8 cellular contexts compared by ENCODE assay signal in the genomic region with DNA sequence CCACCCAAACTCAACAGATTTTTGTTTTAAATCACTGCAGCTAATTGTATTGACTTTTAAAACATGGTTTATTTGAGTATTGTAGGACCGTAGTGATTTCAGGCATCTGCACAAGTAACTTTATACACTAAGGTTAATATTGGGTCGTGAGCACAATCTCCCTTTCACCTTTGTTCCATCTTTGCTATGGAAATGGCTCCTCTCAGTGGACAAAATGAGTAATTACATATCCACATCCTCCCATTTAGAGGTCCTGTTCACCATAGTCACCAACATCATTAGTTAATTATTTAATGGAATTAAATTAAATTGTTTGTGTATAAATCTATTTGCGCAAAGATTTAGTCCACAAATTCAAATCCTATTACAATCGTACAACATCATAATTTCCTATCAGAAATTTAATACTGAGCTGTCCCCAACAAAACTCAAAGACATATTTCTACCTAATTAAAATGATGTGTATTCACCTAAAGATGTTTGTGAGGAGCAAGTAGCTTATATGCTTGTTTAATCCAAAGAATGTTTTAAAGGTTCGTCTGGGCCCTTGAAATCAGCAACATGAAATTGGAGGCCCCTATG.
DNase-seq lines count a peak whose midpoint lies in the region; ATAC-seq, FAIRE-seq and TF ChIP-seq lines count a peak whose summit lies in the region.

No MANE protein-coding gene starts in this region.

- TF ChIP-seq POLR2A in Peyer's patch (IDR thresholded peaks at IDR 0.05): no peak

- peak; percentile 53 for DNase-seq in NCI-H510A treated with DMSO at 0.1 percent for 48 hours (lab: John Stamatoyannopoulos, UW)
- no peak for DNase-seq in NCI-H510A (lab: John Stamatoyannopoulos, UW)
- DNase-seq in HPDE6-E6E7 (ENCODE audit: extremely low spot score): peak; percentile 20
- DNase-seq in Peyer's patch: no peak
- peak; percentile 75 for DNase-seq in midbrain (lab: John Stamatoyannopoulos, UW)
- DNase-seq in stimulated activated naive CD8-positive, alpha-beta T cell treated with anti-CD3 and anti-CD28 coated beads, Interleukin-15, Interleukin-2, amounts not matched to agents 100 U/mL and 50 U/mL, for 24 hours: no peak
- DNase-seq in HK-2 (ENCODE audit: unreplicated experiment): no peak

- no peak overlapping the region for H3K27ac ChIP-seq in Peyer's patch

- peak in 5 of 6 experiments; percentile 55 to 95 (median 82) for TF ChIP-seq CTCF in Peyer's patch (IDR thresholded peaks at IDR 0.05)

- no peak overlapping the region for H3K4me3 ChIP-seq in Peyer's patch

- no peaks in the 10 kb centered on the region for H3K9me3 ChIP-seq in Peyer's patch

- no peak for ATAC-seq in stimulated activated naive CD8-positive, alpha-beta T cell treated with anti-CD3 and anti-CD28 coated beads, Interleukin-15, Interleukin-2, amounts not matched to agents 100 U/mL and 50 U/mL, for 24 hours

- H3K4me1 ChIP-seq in Peyer's patch: no peaks in the 10 kb centered on the region

- no peaks in the 10 kb centered on the region for H3K36me3 ChIP-seq in Peyer's patch

- peak; percentile 94 for FAIRE-seq in endometrium (lab: Jason Lieb, UNC)

- H3K27me3 ChIP-seq in Peyer's patch: no peaks in the 10 kb centered on the region

Comparison
In these comparisons a context has a peak if more than half of its experiments do, and no peak if none do; other contexts are left out.
1. DNase-seq: peak in NCI-H510A treated with DMSO at 0.1 percent for 48 hours (single experiment), HPDE6-E6E7 (single experiment) and midbrain (single experiment); none in NCI-H510A (single experiment), Peyer's patch (0 of 3), stimulated activated naive CD8-positive, alpha-beta T cell treated with anti-CD3 and anti-CD28 coated beads, Interleukin-15, Interleukin-2, amounts not matched to agents 100 U/mL and 50 U/mL, for 24 hours (single experiment) and HK-2 (single experiment).